In the genomic region with DNA sequence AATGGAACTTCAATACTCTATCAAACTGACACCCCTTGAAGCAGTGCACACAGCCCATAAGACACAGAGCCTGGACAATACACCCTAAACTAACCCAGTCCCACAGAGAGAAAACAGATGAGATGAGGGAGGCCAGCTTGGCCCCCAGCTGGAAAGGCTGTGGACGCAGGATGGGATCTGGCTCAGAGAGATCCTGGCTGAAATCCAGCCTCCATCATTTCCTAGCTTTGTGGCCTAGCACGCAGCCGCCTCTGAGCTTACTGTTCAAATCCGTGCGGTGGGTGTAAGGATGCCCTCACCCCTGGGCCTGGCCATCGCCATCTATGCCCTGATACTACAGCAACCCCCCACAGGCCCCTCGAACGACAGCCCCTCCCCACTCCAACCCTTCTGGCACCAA, we compare ENCODE assay signal across 1 cellular context.
TF ChIP-seq lines count a peak whose summit lies in the region.

No MANE protein-coding gene starts in this region.

TF ChIP-seq in GM23338, 12 proteins besides CTCF, POLR2A, EP300 and RAD21 (continued from another document):
- TF ChIP-seq, protein P1, sequence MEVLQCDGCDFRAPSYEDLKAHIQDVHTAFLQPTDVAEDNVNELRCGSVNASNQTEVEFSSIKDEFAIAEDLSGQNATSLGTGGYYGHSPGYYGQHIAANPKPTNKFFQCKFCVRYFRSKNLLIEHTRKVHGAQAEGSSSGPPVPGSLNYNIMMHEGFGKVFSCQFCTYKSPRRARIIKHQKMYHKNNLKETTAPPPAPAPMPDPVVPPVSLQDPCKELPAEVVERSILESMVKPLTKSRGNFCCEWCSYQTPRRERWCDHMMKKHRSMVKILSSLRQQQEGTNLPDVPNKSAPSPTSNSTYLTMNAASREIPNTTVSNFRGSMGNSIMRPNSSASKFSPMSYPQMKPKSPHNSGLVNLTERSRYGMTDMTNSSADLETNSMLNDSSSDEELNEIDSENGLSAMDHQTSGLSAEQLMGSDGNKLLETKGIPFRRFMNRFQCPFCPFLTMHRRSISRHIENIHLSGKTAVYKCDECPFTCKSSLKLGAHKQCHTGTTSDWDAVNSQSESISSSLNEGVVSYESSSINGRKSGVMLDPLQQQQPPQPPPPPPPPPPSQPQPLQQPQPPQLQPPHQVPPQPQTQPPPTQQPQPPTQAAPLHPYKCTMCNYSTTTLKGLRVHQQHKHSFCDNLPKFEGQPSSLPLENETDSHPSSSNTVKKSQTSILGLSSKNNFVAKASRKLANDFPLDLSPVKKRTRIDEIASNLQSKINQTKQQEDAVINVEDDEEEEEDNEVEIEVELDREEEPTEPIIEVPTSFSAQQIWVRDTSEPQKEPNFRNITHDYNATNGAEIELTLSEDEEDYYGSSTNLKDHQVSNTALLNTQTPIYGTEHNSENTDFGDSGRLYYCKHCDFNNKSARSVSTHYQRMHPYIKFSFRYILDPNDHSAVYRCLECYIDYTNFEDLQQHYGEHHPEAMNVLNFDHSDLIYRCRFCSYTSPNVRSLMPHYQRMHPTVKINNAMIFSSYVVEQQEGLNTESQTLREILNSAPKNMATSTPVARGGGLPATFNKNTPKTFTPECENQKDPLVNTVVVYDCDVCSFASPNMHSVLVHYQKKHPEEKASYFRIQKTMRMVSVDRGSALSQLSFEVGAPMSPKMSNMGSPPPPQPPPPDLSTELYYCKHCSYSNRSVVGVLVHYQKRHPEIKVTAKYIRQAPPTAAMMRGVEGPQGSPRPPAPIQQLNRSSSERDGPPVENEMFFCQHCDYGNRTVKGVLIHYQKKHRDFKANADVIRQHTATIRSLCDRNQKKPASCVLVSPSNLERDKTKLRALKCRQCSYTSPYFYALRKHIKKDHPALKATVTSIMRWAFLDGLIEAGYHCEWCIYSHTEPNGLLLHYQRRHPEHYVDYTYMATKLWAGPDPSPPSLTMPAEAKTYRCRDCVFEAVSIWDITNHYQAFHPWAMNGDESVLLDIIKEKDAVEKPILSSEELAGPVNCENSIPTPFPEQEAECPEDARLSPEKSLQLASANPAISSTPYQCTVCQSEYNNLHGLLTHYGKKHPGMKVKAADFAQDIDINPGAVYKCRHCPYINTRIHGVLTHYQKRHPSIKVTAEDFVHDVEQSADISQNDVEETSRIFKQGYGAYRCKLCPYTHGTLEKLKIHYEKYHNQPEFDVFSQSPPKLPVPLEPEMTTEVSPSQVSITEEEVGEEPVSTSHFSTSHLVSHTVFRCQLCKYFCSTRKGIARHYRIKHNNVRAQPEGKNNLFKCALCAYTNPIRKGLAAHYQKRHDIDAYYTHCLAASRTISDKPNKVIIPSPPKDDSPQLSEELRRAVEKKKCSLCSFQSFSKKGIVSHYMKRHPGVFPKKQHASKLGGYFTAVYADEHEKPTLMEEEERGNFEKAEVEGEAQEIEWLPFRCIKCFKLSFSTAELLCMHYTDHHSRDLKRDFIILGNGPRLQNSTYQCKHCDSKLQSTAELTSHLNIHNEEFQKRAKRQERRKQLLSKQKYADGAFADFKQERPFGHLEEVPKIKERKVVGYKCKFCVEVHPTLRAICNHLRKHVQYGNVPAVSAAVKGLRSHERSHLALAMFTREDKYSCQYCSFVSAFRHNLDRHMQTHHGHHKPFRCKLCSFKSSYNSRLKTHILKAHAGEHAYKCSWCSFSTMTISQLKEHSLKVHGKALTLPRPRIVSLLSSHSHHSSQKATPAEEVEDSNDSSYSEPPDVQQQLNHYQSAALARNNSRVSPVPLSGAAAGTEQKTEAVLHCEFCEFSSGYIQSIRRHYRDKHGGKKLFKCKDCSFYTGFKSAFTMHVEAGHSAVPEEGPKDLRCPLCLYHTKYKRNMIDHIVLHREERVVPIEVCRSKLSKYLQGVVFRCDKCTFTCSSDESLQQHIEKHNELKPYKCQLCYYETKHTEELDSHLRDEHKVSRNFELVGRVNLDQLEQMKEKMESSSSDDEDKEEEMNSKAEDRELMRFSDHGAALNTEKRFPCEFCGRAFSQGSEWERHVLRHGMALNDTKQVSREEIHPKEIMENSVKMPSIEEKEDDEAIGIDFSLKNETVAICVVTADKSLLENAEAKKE (CRISPR knock-in tag; IDR thresholded peaks at IDR 0.05), result no peak
- TF ChIP-seq EZH2phosphoT487 (IDR thresholded peaks at IDR 0.05; ENCODE audit: unreplicated experiment) (no peak), POLR2AphosphoS5 (IDR thresholded peaks at IDR 0.05; ENCODE audit: low read depth) (no peak), JUNB (IDR thresholded peaks at IDR 0.05; ENCODE audit: unreplicated experiment) (no peak), CREB1 (CRISPR knock-in tag; IDR thresholded peaks at IDR 0.05; ENCODE audit: low read depth) (no peak), EZH2 (IDR thresholded peaks at IDR 0.05; ENCODE audit: low read depth, unreplicated experiment) (no peak), STAT1 (IDR thresholded peaks at IDR 0.05; ENCODE audit: unreplicated experiment) (no peak), NANOG (IDR thresholded peaks at IDR 0.05; ENCODE audit: borderline replicate concordance) (no peak)
- TF ChIP-seq, protein P2, sequence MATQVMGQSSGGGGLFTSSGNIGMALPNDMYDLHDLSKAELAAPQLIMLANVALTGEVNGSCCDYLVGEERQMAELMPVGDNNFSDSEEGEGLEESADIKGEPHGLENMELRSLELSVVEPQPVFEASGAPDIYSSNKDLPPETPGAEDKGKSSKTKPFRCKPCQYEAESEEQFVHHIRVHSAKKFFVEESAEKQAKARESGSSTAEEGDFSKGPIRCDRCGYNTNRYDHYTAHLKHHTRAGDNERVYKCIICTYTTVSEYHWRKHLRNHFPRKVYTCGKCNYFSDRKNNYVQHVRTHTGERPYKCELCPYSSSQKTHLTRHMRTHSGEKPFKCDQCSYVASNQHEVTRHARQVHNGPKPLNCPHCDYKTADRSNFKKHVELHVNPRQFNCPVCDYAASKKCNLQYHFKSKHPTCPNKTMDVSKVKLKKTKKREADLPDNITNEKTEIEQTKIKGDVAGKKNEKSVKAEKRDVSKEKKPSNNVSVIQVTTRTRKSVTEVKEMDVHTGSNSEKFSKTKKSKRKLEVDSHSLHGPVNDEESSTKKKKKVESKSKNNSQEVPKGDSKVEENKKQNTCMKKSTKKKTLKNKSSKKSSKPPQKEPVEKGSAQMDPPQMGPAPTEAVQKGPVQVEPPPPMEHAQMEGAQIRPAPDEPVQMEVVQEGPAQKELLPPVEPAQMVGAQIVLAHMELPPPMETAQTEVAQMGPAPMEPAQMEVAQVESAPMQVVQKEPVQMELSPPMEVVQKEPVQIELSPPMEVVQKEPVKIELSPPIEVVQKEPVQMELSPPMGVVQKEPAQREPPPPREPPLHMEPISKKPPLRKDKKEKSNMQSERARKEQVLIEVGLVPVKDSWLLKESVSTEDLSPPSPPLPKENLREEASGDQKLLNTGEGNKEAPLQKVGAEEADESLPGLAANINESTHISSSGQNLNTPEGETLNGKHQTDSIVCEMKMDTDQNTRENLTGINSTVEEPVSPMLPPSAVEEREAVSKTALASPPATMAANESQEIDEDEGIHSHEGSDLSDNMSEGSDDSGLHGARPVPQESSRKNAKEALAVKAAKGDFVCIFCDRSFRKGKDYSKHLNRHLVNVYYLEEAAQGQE (IDR thresholded peaks at IDR 0.05; ENCODE audit: unreplicated experiment), result no peak
- TF ChIP-seq, protein P3, sequence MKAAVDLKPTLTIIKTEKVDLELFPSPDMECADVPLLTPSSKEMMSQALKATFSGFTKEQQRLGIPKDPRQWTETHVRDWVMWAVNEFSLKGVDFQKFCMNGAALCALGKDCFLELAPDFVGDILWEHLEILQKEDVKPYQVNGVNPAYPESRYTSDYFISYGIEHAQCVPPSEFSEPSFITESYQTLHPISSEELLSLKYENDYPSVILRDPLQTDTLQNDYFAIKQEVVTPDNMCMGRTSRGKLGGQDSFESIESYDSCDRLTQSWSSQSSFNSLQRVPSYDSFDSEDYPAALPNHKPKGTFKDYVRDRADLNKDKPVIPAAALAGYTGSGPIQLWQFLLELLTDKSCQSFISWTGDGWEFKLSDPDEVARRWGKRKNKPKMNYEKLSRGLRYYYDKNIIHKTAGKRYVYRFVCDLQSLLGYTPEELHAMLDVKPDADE (IDR thresholded peaks at IDR 0.05), result no peak
